Comparison of ENCODE assay signal across 25 cellular contexts in the genomic region with DNA sequence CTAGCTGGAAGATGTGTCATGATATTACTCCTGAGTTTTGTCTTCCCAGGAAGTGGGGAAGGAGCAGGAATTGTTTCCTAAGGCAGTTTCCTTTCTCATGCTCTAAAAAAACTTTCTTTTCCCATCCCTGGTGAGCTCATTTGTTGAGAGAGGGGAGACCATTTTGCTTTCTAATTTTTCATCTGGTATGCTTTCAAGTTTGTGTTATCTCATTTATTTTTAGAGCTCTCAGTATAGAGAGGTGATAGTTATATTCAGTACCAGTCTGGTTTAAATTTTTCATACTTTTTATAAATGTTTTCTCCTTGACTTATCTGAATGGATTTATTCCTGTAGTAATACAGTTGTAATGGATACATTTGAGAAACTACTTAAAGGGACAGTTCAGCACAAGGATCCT.
"Had no signal": no experiment of that assay in that cellular context is flagged by ENCODE, and none has a peak within 500 bp of the region (broad histone marks: within the 10 kb centered on the region; RNA-seq: fewer than 3 reads in every experiment).

No MANE protein-coding gene starts in this region.

- H3K9ac ChIP-seq: KMS-11 had no signal

- DNase-seq: activated CD4-positive, alpha-beta memory T cell treated with anti-CD3 and anti-CD28 coated beads for 36 hours; activated CD4-positive, alpha-beta T cell treated with anti-CD3 and anti-CD28 coated beads, Interleukin-2, amount 10 ng/mL, durations not matched to agents 7 days and 5 days; activated CD4-positive, CD25-positive, alpha-beta regulatory T cell; activated CD8-positive, alpha-beta memory T cell treated with anti-CD3 and anti-CD28 coated beads for 24 hours; activated gamma-delta T cell treated with Interleukin-2 at 50 U/mL for 16 hours; activated naive CD4-positive, alpha-beta T cell treated with anti-CD3 and anti-CD28 coated beads, Interleukin-2, amount 10 ng/mL, durations not matched to agents 7 days and 5 days; activated naive CD8-positive, alpha-beta T cell treated with anti-CD3 and anti-CD28 coated beads for 36 hours; activated T-cell treated with anti-CD3 and anti-CD28 coated beads, Interleukin-2, amount 50 U/mL, for 72 hours; cerebellar nuclear complex; NCI-H1092; NCI-H1417; NCI-H1694; NCI-H2029; NCI-H2107; NCI-H510A treated with DMSO at 0.1 percent for 48 hours; NCI-H69; NK-92 treated with Interleukin-12 subunit alpha and Interleukin-12 subunit beta, amount 100 ng/mL, for 24 hours; Peyer's patch; SHP77 treated with DMSO at 0.1 percent for 48 hours; T-helper 17 cell; T-helper 9 cell had no signal

- ATAC-seq: activated T-cell treated with anti-CD3 and anti-CD28 coated beads, Interleukin-2, amount 50 U/mL, for 72 hours; T-helper 17 cell had no signal

- H3K4me1 ChIP-seq: Peyer's patch had no signal

- H3K4me2 ChIP-seq: KMS-11 had no signal

- H3K4me3 ChIP-seq: cardiac muscle cell, Peyer's patch had no signal

- H3K27me3 ChIP-seq: brain microvascular endothelial cell, cardiac muscle cell, Peyer's patch had no signal

- H3K27ac ChIP-seq: brain microvascular endothelial cell, KMS-11, Peyer's patch, RWPE1 had no signal

- H3K9me3 ChIP-seq: Peyer's patch had no signal
